In genomic region chr5:69189162-69190086, GRCh38 we compare ENCODE assay signal across 8 cellular contexts. TPM values are rescaled to one million over a fixed set of nuclear protein-coding genes. Genes with fewer than 3 reads are reported as not detected.
DNase-seq lines count a peak whose midpoint lies in the region; ATAC-seq and TF ChIP-seq lines count a peak whose summit lies in the region.

Gene CENPH, plus strand, starts transcription at chr5:69189583. Its CDS starts 52 bp downstream, at chr5:69189635.

- peak within 1 kb of the TSS; percentile 67 for H2AFZ ChIP-seq in hepatocyte

- H3K79me2 ChIP-seq in hepatocyte = peaks cover 8% of the 10 kb centered on the region

- peak within 1 kb of the TSS; percentile 90 for H3K4me2 ChIP-seq in hepatocyte

- TF ChIP-seq CTCF in 22Rv1 (IDR thresholded peaks at IDR 0.05) = 0 out of 2 replicates have a peak, but pooled peaks have one; percentile 1
- TF ChIP-seq CTCF in astrocyte of the cerebellum (IDR thresholded peaks at IDR 0.05; ENCODE audit: low read depth, low read length, missing control alignments) = no peak
- TF ChIP-seq CTCF in hepatocyte (IDR thresholded peaks at IDR 0.05; ENCODE audit: poor library complexity) = no peak

- ATAC-seq in GM18519 (IDR thresholded peaks at IDR 0.05; ENCODE audit: low FRiP score, unreplicated experiment) (peak; percentile 69), HG03045 (IDR thresholded peaks at IDR 0.05; ENCODE audit: unreplicated experiment) (peak; percentile 93)

- in situ Hi-C loops in astrocyte of the cerebellum (cut with HindIII; ENCODE audit: low sequenced_read_pairs) = no loop called here

- H3K27ac ChIP-seq in 22Rv1 (peak within 1 kb of the TSS; percentile 94), hepatocyte (peak within 1 kb of the TSS; percentile 82)

- no peaks in the 10 kb centered on the region for H4K20me1 ChIP-seq in hepatocyte (ENCODE audit: insufficient read depth, poor library complexity, severe bottlenecking)

- H3K36me3 ChIP-seq in hepatocyte (replicated peaks; ENCODE audit: insufficient read depth, low read depth) = no peaks in the 10 kb centered on the region

- H3K4me1 ChIP-seq in hepatocyte (ENCODE audit: insufficient read depth) = peaks cover 4% of the 10 kb centered on the region

- no peaks in the 10 kb centered on the region for H3K27me3 ChIP-seq in hepatocyte

- no peaks in the 10 kb centered on the region for H3K9me3 ChIP-seq in hepatocyte (ENCODE audit: low read depth)

- H3K4me3 ChIP-seq in astrocyte of the cerebellum (ENCODE audit: low read depth, low read length) (peak within 1 kb of the TSS; percentile 92), hepatocyte (peak within 1 kb of the TSS; percentile 41)

- no peaks in the 10 kb centered on the region for H3K9me2 ChIP-seq in hepatocyte (replicated peaks; ENCODE audit: insufficient read depth)

- 1% methylated on average over 53 of the region's 55 CpGs for WGBS in hepatocyte (ENCODE audit: low lambda C conversion rate, missing lambda C conversion rate)

- DNase-seq in NCI-H2081 treated with DMSO at 0.1 percent for 48 hours (lab: John Stamatoyannopoulos, UW) (peak; percentile 26), T1000 (lab: John Stamatoyannopoulos, UW) (peak; percentile 89), astrocyte of the cerebellum (ENCODE audit: low read depth) (peak; percentile 80), hepatocyte (ENCODE audit: low spot score) (peak; percentile 96), retina (peak; percentile 97)

RNA-seq across cellular contexts. Expression of gene CENPH, which starts in this region (rescaled TPM):
- total RNA-seq in hepatocyte = 6.9 and 10.8 TPM in 2 replicates
- 3.7 and 3.8 TPM in 2 replicates for polyA plus RNA-seq in hepatocyte

Comparison
In these comparisons a context has a peak if more than half of its experiments do, and no peak if none do; other contexts are left out.
1. Peak in every context shown above with its lines: DNase-seq, ATAC-seq, H3K4me3 ChIP-seq and H3K27ac ChIP-seq.
2. DNase-seq: peak in every context shown above with its lines; median percentile 97 in retina; 96 in hepatocyte; 89 in T1000; 80 in astrocyte of the cerebellum; 26 in NCI-H2081 treated with DMSO at 0.1 percent for 48 hours.